Comparison of ENCODE assay signal across 28 cellular contexts in the genomic region with DNA sequence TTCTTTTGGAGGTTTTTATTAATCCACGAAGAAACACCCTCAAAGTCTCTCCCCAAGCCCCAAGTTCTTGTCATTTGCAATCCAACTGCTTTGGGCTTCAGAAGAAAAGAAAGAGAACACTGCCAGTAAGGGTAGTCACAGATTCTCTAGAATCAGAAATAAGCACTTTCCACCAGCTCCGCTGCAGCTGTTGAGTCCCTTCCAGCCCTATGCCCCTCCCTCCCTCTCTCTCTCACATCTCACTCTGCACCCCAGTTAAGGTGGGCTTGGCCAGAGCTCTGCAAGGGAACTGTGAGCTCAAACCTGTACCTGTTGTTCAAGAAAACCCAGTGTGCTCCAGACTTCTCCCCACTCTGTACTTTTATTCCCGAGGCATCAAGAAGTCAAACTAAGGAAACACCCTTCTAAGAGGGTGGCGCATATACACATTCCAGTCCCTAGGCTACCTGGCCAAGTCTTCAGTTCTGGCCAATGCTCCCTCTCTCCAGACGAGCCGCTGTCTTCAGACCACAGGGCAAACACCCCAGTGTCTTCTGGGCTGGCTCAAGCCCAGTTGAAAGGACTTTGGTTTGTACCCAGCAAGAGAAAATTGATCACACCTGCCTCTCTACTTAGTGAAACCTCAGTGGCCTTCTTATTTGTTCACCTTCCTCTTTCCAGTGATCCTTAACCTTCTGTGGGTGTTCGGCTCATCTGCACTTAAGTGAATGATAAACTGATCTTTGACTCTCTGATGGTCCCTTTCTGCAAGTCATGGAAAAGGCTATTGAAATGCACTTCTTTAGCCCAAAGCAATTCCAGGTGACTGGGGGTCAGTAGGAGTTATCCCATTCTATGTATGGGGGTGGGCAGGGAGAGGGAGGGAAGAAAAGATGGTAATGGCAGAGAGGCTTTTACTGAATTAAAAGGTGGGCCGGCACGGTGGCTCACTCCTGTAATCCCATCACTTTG.
"Had no signal": no experiment of that assay in that cellular context is flagged by ENCODE, and none has a peak within 500 bp of the region (broad histone marks: within the 10 kb centered on the region; RNA-seq: fewer than 3 reads in every experiment).

No MANE protein-coding gene starts in this region.

- DNase-seq: activated CD4-positive, alpha-beta T cell treated with anti-CD3 and anti-CD28 coated beads for 36 hours; activated CD4-positive, alpha-beta T cell treated with anti-CD3 and anti-CD28 coated beads, Interleukin-2, amount 10 ng/mL, durations not matched to agents 7 days and 5 days; activated CD4-positive, alpha-beta T cell treated with anti-CD3 and anti-CD28 coated beads, Interleukin-2, amount 50 U/mL, for 48 hours; activated CD8-positive, alpha-beta T cell treated with anti-CD3 and anti-CD28 coated beads, Interleukin-2, amount 10 ng/mL, durations not matched to agents 7 days and 5 days; activated gamma-delta T cell; activated naive CD4-positive, alpha-beta T cell treated with Interleukin-2 at 50 U/mL for 16 hours; activated naive CD8-positive, alpha-beta T cell treated with anti-CD3 and anti-CD28 coated beads, Interleukin-2, amount 10 ng/mL, durations not matched to agents 7 days and 5 days; activated T-cell treated with anti-CD3 and anti-CD28 coated beads, Interleukin-2, amount 50 U/mL, for 24 hours; amygdala; NCI-H1092 treated with DMSO at 0.1 percent for 48 hours; NCI-H1417; NCI-H187 treated with DMSO at 0.1 percent for 48 hours; NCI-H2081 treated with DMSO at 0.1 percent for 48 hours; NCI-H510A; NCI-H526; NCI-H748 treated with DMSO at 0.1 percent for 48 hours; PC-9; SK-N-SH had no signal

- H3K4me1 Mint-ChIP-seq: activated CD4-positive, alpha-beta T cell treated with anti-CD3 and anti-CD28 coated beads for 36 hours; activated CD4-positive, alpha-beta T cell treated with anti-CD3 and anti-CD28 coated beads, Interleukin-2, amount 10 ng/mL, durations not matched to agents 7 days and 5 days; activated naive CD4-positive, alpha-beta T cell treated with anti-CD3 and anti-CD28 coated beads, Interleukin-2, amount 50 U/mL, for 24 hours; activated naive CD8-positive, alpha-beta T cell treated with anti-CD3 and anti-CD28 coated beads, Interleukin-2, amount 10 ng/mL, durations not matched to agents 7 days and 5 days; central memory CD8-positive, alpha-beta T cell had no signal

- H3K36me3 Mint-ChIP-seq: activated naive CD4-positive, alpha-beta T cell treated with anti-CD3 and anti-CD28 coated beads, Interleukin-2, amount 50 U/mL, for 24 hours; activated naive CD8-positive, alpha-beta T cell treated with anti-CD3 and anti-CD28 coated beads, Interleukin-2, amount 10 ng/mL, durations not matched to agents 7 days and 5 days had no signal

- H3K4me3 Mint-ChIP-seq: activated CD4-positive, alpha-beta T cell treated with anti-CD3 and anti-CD28 coated beads for 36 hours; activated CD4-positive, alpha-beta T cell treated with anti-CD3 and anti-CD28 coated beads, Interleukin-2, amount 10 ng/mL, durations not matched to agents 7 days and 5 days; activated CD8-positive, alpha-beta T cell treated with anti-CD3 and anti-CD28 coated beads, Interleukin-2, amount 10 ng/mL, durations not matched to agents 7 days and 5 days; activated naive CD4-positive, alpha-beta T cell treated with anti-CD3 and anti-CD28 coated beads, Interleukin-2, amount 50 U/mL, for 24 hours; activated naive CD8-positive, alpha-beta T cell treated with anti-CD3 and anti-CD28 coated beads, Interleukin-2, amount 10 ng/mL, durations not matched to agents 7 days and 5 days; activated T-cell treated with anti-CD3 and anti-CD28 coated beads, Interleukin-2, amount 50 U/mL, for 24 hours; central memory CD8-positive, alpha-beta T cell; T-helper 1 cell treated with Interleukin-12 subunit alpha and Interleukin-12 subunit beta and Interleukin-4 antibody, amounts not matched to agents 30 μg/mL and 1 μg/mL, for 36 hours; T-helper 2 cell treated with Interferon-gamma antibody and Interleukin-4, amounts not matched to agents 5 μg/mL and 100 μg/mL, for 36 hours had no signal

- H3K27ac ChIP-seq: ascending aorta, cardiac muscle cell, PC-9, RWPE1 had no signal

- H3K9me3 Mint-ChIP-seq: activated CD4-positive, alpha-beta T cell treated with anti-CD3 and anti-CD28 coated beads, Interleukin-2, amount 10 ng/mL, durations not matched to agents 7 days and 5 days; activated naive CD4-positive, alpha-beta T cell treated with anti-CD3 and anti-CD28 coated beads, Interleukin-2, amount 50 U/mL, for 24 hours; activated naive CD8-positive, alpha-beta T cell treated with anti-CD3 and anti-CD28 coated beads, Interleukin-2, amount 10 ng/mL, durations not matched to agents 7 days and 5 days; activated T-cell treated with anti-CD3 and anti-CD28 coated beads, Interleukin-2, amount 50 U/mL, for 24 hours; activated T-helper 2 cell treated with anti-CD3 and anti-CD28 coated beads, Interferon-gamma antibody, Interleukin-2, Interleukin-4, amounts not matched to agents 10 μg/mL and 5 μg/mL and 100 μg/mL, durations not matched to agents 14 hours and 24 hours and 36 hours; central memory CD8-positive, alpha-beta T cell; T-helper 1 cell treated with Interleukin-12 subunit alpha and Interleukin-12 subunit beta and Interleukin-4 antibody, amounts not matched to agents 30 μg/mL and 1 μg/mL, for 36 hours; T-helper 2 cell treated with Interferon-gamma antibody and Interleukin-4, amounts not matched to agents 5 μg/mL and 100 μg/mL, for 36 hours had no signal

- H3K27me3 ChIP-seq: ascending aorta, cardiac muscle cell had no signal

- ATAC-seq: activated CD4-positive, alpha-beta T cell treated with anti-CD3 and anti-CD28 coated beads for 36 hours; activated CD4-positive, CD25-positive, alpha-beta regulatory T cell treated with anti-CD3 and anti-CD28 coated beads, Interleukin-2, amount 50 U/mL, for 24 hours; activated CD8-positive, alpha-beta T cell treated with anti-CD3 and anti-CD28 coated beads, Interleukin-2, amount 10 ng/mL, durations not matched to agents 7 days and 5 days; Right ventricle myocardium inferior had no signal

- H3K9me3 ChIP-seq: ascending aorta, SK-N-SH had no signal

- H3K36me3 ChIP-seq: ascending aorta, cardiac muscle cell had no signal

- H3K9ac ChIP-seq: SK-N-SH had no signal

- H3K27ac Mint-ChIP-seq: activated CD4-positive, alpha-beta T cell treated with anti-CD3 and anti-CD28 coated beads for 36 hours; activated CD4-positive, alpha-beta T cell treated with anti-CD3 and anti-CD28 coated beads, Interleukin-2, amount 10 ng/mL, durations not matched to agents 7 days and 5 days; activated CD8-positive, alpha-beta T cell treated with anti-CD3 and anti-CD28 coated beads, Interleukin-2, amount 10 ng/mL, durations not matched to agents 7 days and 5 days; activated naive CD4-positive, alpha-beta T cell treated with anti-CD3 and anti-CD28 coated beads, Interleukin-2, amount 50 U/mL, for 24 hours; activated naive CD8-positive, alpha-beta T cell treated with anti-CD3 and anti-CD28 coated beads, Interleukin-2, amount 10 ng/mL, durations not matched to agents 7 days and 5 days; activated T-cell treated with anti-CD3 and anti-CD28 coated beads, Interleukin-2, amount 50 U/mL, for 24 hours; activated T-helper 2 cell treated with anti-CD3 and anti-CD28 coated beads, Interferon-gamma antibody, Interleukin-2, Interleukin-4, amounts not matched to agents 10 μg/mL and 5 μg/mL and 100 μg/mL, durations not matched to agents 14 hours and 24 hours and 36 hours; T-helper 1 cell treated with Interleukin-12 subunit alpha and Interleukin-12 subunit beta and Interleukin-4 antibody, amounts not matched to agents 30 μg/mL and 1 μg/mL, for 36 hours; T-helper 2 cell treated with Interferon-gamma antibody and Interleukin-4, amounts not matched to agents 5 μg/mL and 100 μg/mL, for 36 hours had no signal

- H3K4me3 ChIP-seq: ascending aorta, cardiac muscle cell, PC-9 had no signal
